In genomic region chr12:113154351-113154973, GRCh38 we compare ENCODE assay signal across 8 cellular contexts. TPM values are rescaled to one million over a fixed set of nuclear protein-coding genes. Genes with fewer than 3 reads are reported as not detected.
DNase-seq lines count a peak whose midpoint lies in the region; ATAC-seq and TF ChIP-seq lines count a peak whose summit lies in the region.

No MANE protein-coding gene starts in this region.

- POLR2A ChIA-PET in CD8-positive, alpha-beta memory T cell (lab: Charles Lee) = no interaction called here

- no peak overlapping the region for H4K91ac ChIP-seq in mesenchymal stem cell (ENCODE audit: low read length)

- DNase-seq in CD8-positive, alpha-beta memory T cell = no peak
- peak; percentile 67 for DNase-seq in Karpas-422
- DNase-seq in cardiac fibroblast (ENCODE audit: low read depth in 2 of 2) = peak; percentile 28 to 29
- peak; percentile 25 for DNase-seq in mesenchymal stem cell
- no peak for DNase-seq in SK-N-DZ (ENCODE audit: low spot score)
- DNase-seq in NCI-H446 treated with DMSO at 0.1 percent for 48 hours (lab: John Stamatoyannopoulos, UW) = no peak

- H3K4me2 ChIP-seq in Karpas-422 (ENCODE audit: low read depth, low read length, poor library complexity, severe bottlenecking) (peak overlapping the region; percentile 68), mesenchymal stem cell (ENCODE audit: low read length, poor library complexity, severe bottlenecking) (peak overlapping the region; percentile 80)

- no peaks in the 10 kb centered on the region for H3K9me3 ChIP-seq in CD8-positive, alpha-beta memory T cell (ENCODE audit: low read length)
- H3K9me3 ChIP-seq in Karpas-422 (ENCODE audit: low read length) (no peaks in the 10 kb centered on the region), mesenchymal stem cell (ENCODE audit: control insufficient read depth, low read length) (no peaks in the 10 kb centered on the region)

- H4K20me1 ChIP-seq in Karpas-422 (ENCODE audit: insufficient read depth, low read depth, low read length) = 0 out of 2 replicates have a peak, but pooled peaks cover 7% of the 10 kb centered on the region

- peak overlapping the region in 4 of 7 donors; percentile 33 to 81 (median 58) for H3K4me3 Mint-ChIP-seq in CD8-positive, alpha-beta memory T cell

- 4% methylated on average over 45 of the region's 51 CpGs for WGBS in mesenchymal stem cell

- peaks cover 16 to 34% (median 26%) of the 10 kb centered on the region in 3 donors for H3K4me1 Mint-ChIP-seq in CD8-positive, alpha-beta memory T cell

- H3K27me3 ChIP-seq in CD8-positive, alpha-beta memory T cell (ENCODE audit: insufficient read depth, low read length, poor library complexity, severe bottlenecking) = peaks cover 5% of the 10 kb centered on the region
- H3K27me3 ChIP-seq in Karpas-422 (ENCODE audit: low read length) (no peaks in the 10 kb centered on the region), mesenchymal stem cell (ENCODE audit: control insufficient read depth in 1 of 2, insufficient read depth in 1 of 2, low read length in 2 of 2) (peaks cover 39 to 65% of the 10 kb centered on the region in 2 experiments)

- no peak overlapping the region for H3K14ac ChIP-seq in mesenchymal stem cell (ENCODE audit: low read length in 2 of 2)

- H3K79me2 ChIP-seq in Karpas-422 (ENCODE audit: low read length) = no peaks in the 10 kb centered on the region

- TF ChIP-seq CTCF in cardiac fibroblast (IDR thresholded peaks at IDR 0.05; ENCODE audit: low read depth, low read length) = no peak

- peaks cover 22% of the 10 kb centered on the region for H3K4me1 ChIP-seq in CD8-positive, alpha-beta memory T cell (ENCODE audit: insufficient read depth, low read length)
- H3K4me1 ChIP-seq in Karpas-422 (ENCODE audit: low read length) (peaks cover 19% of the 10 kb centered on the region), mesenchymal stem cell (ENCODE audit: control insufficient read depth, insufficient read depth, low read depth, low read length) (peaks cover 26% of the 10 kb centered on the region)

- H2BK5ac ChIP-seq in mesenchymal stem cell (ENCODE audit: low read depth, low read length, poor library complexity, severe bottlenecking) = no peak overlapping the region

- H2AK5ac ChIP-seq in mesenchymal stem cell (ENCODE audit: low read length, severe bottlenecking) = no peak overlapping the region

- H3K18ac ChIP-seq in mesenchymal stem cell (ENCODE audit: low read depth in 1 of 2, low read length in 2 of 2) = no peak overlapping the region

- no peaks in the 10 kb centered on the region for H3K79me1 ChIP-seq in mesenchymal stem cell (replicated peaks; ENCODE audit: low read length, poor library complexity, severe bottlenecking)

- no peak overlapping the region for H2BK12ac ChIP-seq in mesenchymal stem cell (ENCODE audit: low read length in 2 of 2)

- no peak overlapping the region for H3K4me3 ChIP-seq in CD8-positive, alpha-beta memory T cell (ENCODE audit: low read length)
- peak overlapping the region; percentile 54; the same call in 1 of the 2 replicates for H3K4me3 ChIP-seq in Karpas-422 (ENCODE audit: low read length)
- peak overlapping the region in 1 of 2 donors; percentile 26 for H3K4me3 ChIP-seq in cardiac fibroblast (replicated peaks in 1 of 2; ENCODE audit: low read depth in 2 of 2, low read length in 2 of 2)
- peak overlapping the region; percentile 18 to 63 for H3K4me3 ChIP-seq in mesenchymal stem cell (ENCODE audit: insufficient read depth in 1 of 2, low read depth in 1 of 2, low read length in 2 of 2)

- peaks cover 3 to 24% (median 3%) of the 10 kb centered on the region in 3 donors for H3K36me3 Mint-ChIP-seq in CD8-positive, alpha-beta memory T cell

- H3K27me3 Mint-ChIP-seq in CD8-positive, alpha-beta memory T cell = peaks cover 15 to 19% of the 10 kb centered on the region in 2 donors

- no peaks in the 10 kb centered on the region for H3K9me2 ChIP-seq in Karpas-422 (replicated peaks; ENCODE audit: insufficient read depth, low read length)

- H4K8ac ChIP-seq in mesenchymal stem cell (ENCODE audit: low read length) = no peak overlapping the region

- CTCF ChIA-PET in CD8-positive, alpha-beta memory T cell (lab: Charles Lee) = interaction anchor here (0.8 to 3.3 kb wide), 7 partner anchors 19 to 161 kb away, joined by 3 to 25 read pairs (median 3); no protein-coding TSS in a partner anchor

- H3K4ac ChIP-seq in mesenchymal stem cell (ENCODE audit: low read depth in 1 of 2, low read length in 2 of 2) = no peak overlapping the region

- no peak overlapping the region for H3K23ac ChIP-seq in mesenchymal stem cell (ENCODE audit: low read length in 2 of 2)

- no peak overlapping the region for H2AFZ ChIP-seq in Karpas-422 (ENCODE audit: low read length)
- H2AFZ ChIP-seq in mesenchymal stem cell (ENCODE audit: low read depth, low read length) = no peak overlapping the region

- peaks cover 5% of the 10 kb centered on the region for H3K36me3 ChIP-seq in CD8-positive, alpha-beta memory T cell (ENCODE audit: insufficient read depth, low read length)
- peaks cover 17% of the 10 kb centered on the region for H3K36me3 ChIP-seq in Karpas-422 (ENCODE audit: insufficient read depth, low read length)
- H3K36me3 ChIP-seq in mesenchymal stem cell (ENCODE audit: control insufficient read depth in 1 of 2, insufficient read depth in 2 of 2, low read depth in 1 of 2, low read length in 2 of 2) = peaks cover 20 to 24% of the 10 kb centered on the region in 2 experiments

- ATAC-seq in HG03520 (IDR thresholded peaks at IDR 0.05; ENCODE audit: unreplicated experiment) (no peak), HG03025 (IDR thresholded peaks at IDR 0.05; ENCODE audit: low FRiP score, unreplicated experiment) (no peak)

- H3K9ac ChIP-seq in Karpas-422 (ENCODE audit: low read length) (peak overlapping the region; percentile 39; the same call in 1 of the 2 replicates), mesenchymal stem cell (ENCODE audit: low read length) (no peak overlapping the region)

- H3K9me3 Mint-ChIP-seq in CD8-positive, alpha-beta memory T cell = no peaks in the 10 kb centered on the region

- H2BK120ac ChIP-seq in mesenchymal stem cell (ENCODE audit: low read depth, low read length) = no peak overlapping the region

- H3K27ac Mint-ChIP-seq in CD8-positive, alpha-beta memory T cell = no peak overlapping the region

- H3K27ac ChIP-seq in CD8-positive, alpha-beta memory T cell (ENCODE audit: low read depth, low read length) = no peak overlapping the region
- no peak overlapping the region for H3K27ac ChIP-seq in Karpas-422 (ENCODE audit: low read length)
- no peak overlapping the region for H3K27ac ChIP-seq in mesenchymal stem cell (ENCODE audit: low read length, poor library complexity, severe bottlenecking)

- peak overlapping the region; percentile 70 for H2BK15ac ChIP-seq in mesenchymal stem cell (ENCODE audit: low read depth, poor library complexity, severe bottlenecking)

RNA-seq across cellular contexts. Expression of gene CFAP73, which starts 4.9 kb away (rescaled TPM):
- total RNA-seq in CD8-positive, alpha-beta memory T cell = under 1 TPM; 0.16 to 0.33 TPM
- not detected for polyA plus RNA-seq in CD8-positive, alpha-beta memory T cell
- not detected in 2 replicates for total RNA-seq in Karpas-422 (2014; rRNA removed; shearing (Covaris generic); ENCODE audit: low replicate concordance)
- polyA plus RNA-seq in mesenchymal stem cell (2013, experiment 1 of 2) = not detected
- polyA plus RNA-seq in mesenchymal stem cell (2013, experiment 2 of 2) = 0.03 TPM
- polyA plus RNA-seq in SK-N-DZ (2014; cell fraction: cytosol; rRNA removed) = not detected in 2 replicates
- polyA plus RNA-seq in SK-N-DZ (2014; cell fraction: nucleus; rRNA removed) = not detected in 2 replicates

RNA-seq across cellular contexts. Expression of gene RASAL1, which starts 18.9 kb away (rescaled TPM):
- total RNA-seq in CD8-positive, alpha-beta memory T cell = under 1 TPM; 0.51 to 0.72 TPM
- 0.45 TPM for polyA plus RNA-seq in CD8-positive, alpha-beta memory T cell
- 3.3 and 3.4 TPM in 2 replicates for total RNA-seq in Karpas-422 (2014; rRNA removed; shearing (Covaris generic); ENCODE audit: low replicate concordance)
- polyA plus RNA-seq in mesenchymal stem cell (2013, experiment 1 of 2) = not detected
- polyA plus RNA-seq in mesenchymal stem cell (2013, experiment 2 of 2) = not detected
- not detected in 2 replicates for polyA plus RNA-seq in SK-N-DZ (2014; cell fraction: cytosol; rRNA removed)
- 0.07 TPM in 1 of 2 replicates, not detected in the other for polyA plus RNA-seq in SK-N-DZ (2014; cell fraction: nucleus; rRNA removed)

RNA-seq across cellular contexts. Expression of gene DDX54, which starts 30.8 kb away (rescaled TPM):
- total RNA-seq in CD8-positive, alpha-beta memory T cell = 100 to 1,000 TPM; 131 to 133 TPM
- polyA plus RNA-seq in CD8-positive, alpha-beta memory T cell = 47.7 TPM
- total RNA-seq in Karpas-422 (2014; rRNA removed; shearing (Covaris generic); ENCODE audit: low replicate concordance) = 28.2 and 81.5 TPM in 2 replicates
- 34.2 TPM for polyA plus RNA-seq in mesenchymal stem cell (2013, experiment 1 of 2)
- polyA plus RNA-seq in mesenchymal stem cell (2013, experiment 2 of 2) = 36.4 TPM
- polyA plus RNA-seq in SK-N-DZ (2014; cell fraction: cytosol; rRNA removed) = 34.7 and 39.3 TPM in 2 replicates
- 32.1 and 56.8 TPM in 2 replicates for polyA plus RNA-seq in SK-N-DZ (2014; cell fraction: nucleus; rRNA removed)

RNA-seq across cellular contexts. Expression of gene RITA1, which starts 31.1 kb away (rescaled TPM):
- 10 to 100 TPM; 21.1 to 22.5 TPM for total RNA-seq in CD8-positive, alpha-beta memory T cell
- 27.4 TPM for polyA plus RNA-seq in CD8-positive, alpha-beta memory T cell
- 34.3 and 47.3 TPM in 2 replicates for total RNA-seq in Karpas-422 (2014; rRNA removed; shearing (Covaris generic); ENCODE audit: low replicate concordance)
- 15.4 TPM for polyA plus RNA-seq in mesenchymal stem cell (2013, experiment 1 of 2)
- polyA plus RNA-seq in mesenchymal stem cell (2013, experiment 2 of 2) = 14.6 TPM
- polyA plus RNA-seq in SK-N-DZ (2014; cell fraction: cytosol; rRNA removed) = 31.5 and 32.0 TPM in 2 replicates
- polyA plus RNA-seq in SK-N-DZ (2014; cell fraction: nucleus; rRNA removed) = 16.6 and 17.2 TPM in 2 replicates

Comparison
In these comparisons a context has a peak if more than half of its experiments do, and no peak if none do; other contexts are left out.
1. DNase-seq: peak in Karpas-422 (single experiment), cardiac fibroblast (2 of 2) and mesenchymal stem cell (single experiment); none in CD8-positive, alpha-beta memory T cell (0 of 5), SK-N-DZ (single experiment) and NCI-H446 treated with DMSO at 0.1 percent for 48 hours (single experiment).